Comparison of ENCODE assay signal across 23 cellular contexts in the genomic region with DNA sequence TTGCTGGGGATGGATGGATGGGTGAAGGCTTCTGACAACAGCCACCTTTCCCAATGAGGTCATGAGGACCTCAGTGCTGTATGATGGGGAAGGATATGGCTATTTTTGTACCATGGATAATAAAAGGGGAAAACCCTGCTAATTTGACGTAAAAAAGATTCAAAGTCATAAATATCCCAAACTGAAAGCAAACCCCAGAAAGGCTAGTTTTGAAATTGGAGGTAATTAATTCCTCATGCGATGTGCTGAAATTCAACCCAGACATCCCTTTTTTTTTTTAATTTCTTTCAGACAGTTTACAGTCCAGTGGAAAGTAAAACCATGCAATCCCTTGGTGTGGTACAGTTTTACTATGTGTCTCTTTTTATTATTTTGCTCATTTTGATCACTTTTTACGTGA.
"Had no signal": no experiment of that assay in that cellular context is flagged by ENCODE, and none has a peak within 500 bp of the region (broad histone marks: within the 10 kb centered on the region; RNA-seq: fewer than 3 reads in every experiment).

No MANE protein-coding gene starts in this region.

- H3K4me1 ChIP-seq: ascending aorta, gastrocnemius medialis, parathyroid adenoma, right lobe of liver had no signal

- H3K36me3 Mint-ChIP-seq: mesothelial cell of epicardium had no signal

- DNase-seq: activated B cell treated with CpG ODN at 0.5 μM for 24 hours; activated CD4-positive, alpha-beta memory T cell treated with anti-CD3 and anti-CD28 coated beads for 36 hours; activated CD4-positive, alpha-beta T cell treated with anti-CD3 and anti-CD28 coated beads for 4 hours; activated naive CD4-positive, alpha-beta T cell treated with anti-CD3 and anti-CD28 coated beads for 36 hours; activated T-cell treated with anti-CD3 and anti-CD28 coated beads, Interleukin-2, amount 50 U/mL, for 4 hours; gastrocnemius medialis; head of caudate nucleus; right lobe of liver; stimulated activated CD4-positive, alpha-beta T cell treated with anti-CD3 and anti-CD28 coated beads, Interleukin-4, amount 100 ng/mL, for 1 hour; stimulated activated naive CD8-positive, alpha-beta T cell treated with anti-CD3 and anti-CD28 coated beads, Interleukin-15, amount 100 ng/mL, for 72 hours; trophoblast cell had no signal

- H3K9ac ChIP-seq: parathyroid adenoma had no signal

- FAIRE-seq: keratinocyte, TTC549 had no signal

- H3K4me1 Mint-ChIP-seq: activated B cell treated with CpG ODN at 0.5 μM for 24 hours; stimulated activated naive CD8-positive, alpha-beta T cell treated with anti-CD3 and anti-CD28 coated beads, Interleukin-15, amount 100 ng/mL, for 72 hours had no signal

- H3K79me2 ChIP-seq: parathyroid adenoma had no signal

- H3K4me2 ChIP-seq: smooth muscle cell had no signal

- H3K27me3 Mint-ChIP-seq: activated B cell treated with CpG ODN at 0.5 μM for 24 hours; activated CD4-positive, alpha-beta memory T cell treated with anti-CD3 and anti-CD28 coated beads for 36 hours; natural killer cell treated with Interleukin-12 subunit alpha and Interleukin-12 subunit beta and Interleukin-15 and Interleukin-18, amount 100 ng/mL, for 72 hours; stimulated activated naive CD8-positive, alpha-beta T cell treated with anti-CD3 and anti-CD28 coated beads, Interleukin-15, amount 100 ng/mL, for 72 hours had no signal

- H3K4me3 Mint-ChIP-seq: activated B cell treated with CpG ODN at 0.5 μM for 24 hours; activated CD4-positive, alpha-beta memory T cell treated with anti-CD3 and anti-CD28 coated beads for 36 hours; activated naive CD4-positive, alpha-beta T cell treated with anti-CD3 and anti-CD28 coated beads for 36 hours; activated T-cell treated with anti-CD3 and anti-CD28 coated beads, Interleukin-2, amount 50 U/mL, for 4 hours; mesothelial cell of epicardium; stimulated activated naive CD8-positive, alpha-beta T cell treated with anti-CD3 and anti-CD28 coated beads, Interleukin-15, amount 100 ng/mL, for 72 hours; T-helper 2 cell treated with Interferon-gamma antibody and Interleukin-4, amounts not matched to agents 5 μg/mL and 100 μg/mL, for 36 hours had no signal

- H2AFZ ChIP-seq: parathyroid adenoma had no signal

- H3K4me3 ChIP-seq: ascending aorta, coronary artery, gastrocnemius medialis, lung, right lobe of liver, smooth muscle cell had no signal

- H3K9me3 Mint-ChIP-seq: activated B cell treated with CpG ODN at 0.5 μM for 24 hours; activated CD4-positive, alpha-beta memory T cell treated with anti-CD3 and anti-CD28 coated beads for 36 hours; activated naive CD4-positive, alpha-beta T cell treated with anti-CD3 and anti-CD28 coated beads for 36 hours; activated T-cell treated with anti-CD3 and anti-CD28 coated beads, Interleukin-2, amount 50 U/mL, for 4 hours; natural killer cell treated with Interleukin-12 subunit alpha and Interleukin-12 subunit beta and Interleukin-15 and Interleukin-18, amount 100 ng/mL, for 72 hours; stimulated activated naive CD8-positive, alpha-beta T cell treated with anti-CD3 and anti-CD28 coated beads, Interleukin-15, amount 100 ng/mL, for 72 hours; T-helper 2 cell treated with Interferon-gamma antibody and Interleukin-4, amounts not matched to agents 5 μg/mL and 100 μg/mL, for 36 hours had no signal

- H3K36me3 ChIP-seq: gastrocnemius medialis, right lobe of liver had no signal

- ATAC-seq: activated T-cell treated with anti-CD3 and anti-CD28 coated beads, Interleukin-2, amount 50 U/mL, for 4 hours; esophagus mucosa; gastrocnemius medialis; left lobe of liver; natural killer cell treated with Interleukin-12 subunit alpha and Interleukin-12 subunit beta and Interleukin-15 and Interleukin-18, amount 100 ng/mL, for 72 hours; right lobe of liver; stimulated activated naive CD8-positive, alpha-beta T cell treated with anti-CD3 and anti-CD28 coated beads, Interleukin-15, amount 100 ng/mL, for 72 hours had no signal

- H3K27ac Mint-ChIP-seq: activated B cell treated with CpG ODN at 0.5 μM for 24 hours; activated CD4-positive, alpha-beta memory T cell treated with anti-CD3 and anti-CD28 coated beads for 36 hours; activated naive CD4-positive, alpha-beta T cell treated with anti-CD3 and anti-CD28 coated beads for 36 hours; mesothelial cell of epicardium; stimulated activated naive CD8-positive, alpha-beta T cell treated with anti-CD3 and anti-CD28 coated beads, Interleukin-15, amount 100 ng/mL, for 72 hours; T-helper 2 cell treated with Interferon-gamma antibody and Interleukin-4, amounts not matched to agents 5 μg/mL and 100 μg/mL, for 36 hours had no signal

- H3K27ac ChIP-seq: ascending aorta, coronary artery, gastrocnemius medialis, parathyroid adenoma, right lobe of liver had no signal

- H3K9me3 ChIP-seq: ascending aorta, gastrocnemius medialis, right lobe of liver had no signal

- H3K27me3 ChIP-seq: ascending aorta, gastrocnemius medialis, right lobe of liver had no signal
